In genomic region chr12:54017845-54018607, GRCh38 we compare ENCODE assay signal across 8 cellular contexts. TPM values are rescaled to one million over a fixed set of nuclear protein-coding genes. Genes with fewer than 3 reads are reported as not detected.
DNase-seq lines count a peak whose midpoint lies in the region; ATAC-seq and TF ChIP-seq lines count a peak whose summit lies in the region.

No MANE protein-coding gene starts in this region.

- H3K9ac ChIP-seq in Karpas-422 (ENCODE audit: low read length) = peak overlapping the region; percentile 92

- H3K9me3 ChIP-seq in DOHH2 (ENCODE audit: control insufficient read depth, insufficient read depth, low read length) = no peaks in the 10 kb centered on the region
- H3K9me3 ChIP-seq in Karpas-422 (ENCODE audit: low read length) = no peaks in the 10 kb centered on the region
- no peaks in the 10 kb centered on the region for H3K9me3 ChIP-seq in cardiac muscle cell (ENCODE audit: low read depth)
- H3K9me3 ChIP-seq in upper lobe of right lung = no peaks in the 10 kb centered on the region

- TF ChIP-seq CTCF in DOHH2 (IDR thresholded peaks at IDR 0.05; ENCODE audit: low read depth, low read length, poor library complexity, severe bottlenecking) (no peak), cardiac muscle cell (IDR thresholded peaks at IDR 0.05; ENCODE audit: low read depth, low read length) (no peak), upper lobe of right lung (IDR thresholded peaks at IDR 0.05) (no peak)

- no peaks in the 10 kb centered on the region for H4K20me1 ChIP-seq in DOHH2 (ENCODE audit: control insufficient read depth, insufficient read depth, low read depth, low read length)
- no peaks in the 10 kb centered on the region for H4K20me1 ChIP-seq in Karpas-422 (ENCODE audit: insufficient read depth, low read depth, low read length)

- 0 out of 2 replicates have a peak, but pooled peaks cover 4% of the 10 kb centered on the region for H3K79me2 ChIP-seq in DOHH2 (ENCODE audit: control insufficient read depth, low read length)
- H3K79me2 ChIP-seq in Karpas-422 (ENCODE audit: low read length) = no peaks in the 10 kb centered on the region

- intact Hi-C loops in posterior vena cava (cut with DNase I) (no loop called here), upper lobe of right lung (cut with DNase I) (no loop called here)

- H3K9me2 ChIP-seq in DOHH2 (replicated peaks; ENCODE audit: control insufficient read depth, low read length) (no peaks in the 10 kb centered on the region), Karpas-422 (replicated peaks; ENCODE audit: insufficient read depth, low read length) (no peaks in the 10 kb centered on the region)

- H3K4me2 ChIP-seq in DOHH2 (ENCODE audit: low read length) = peak overlapping the region; percentile 89
- H3K4me2 ChIP-seq in Karpas-422 (ENCODE audit: low read depth, low read length, poor library complexity, severe bottlenecking) = peak overlapping the region; percentile 98

- peak overlapping the region; percentile 92 for H3K4me3 ChIP-seq in DOHH2 (ENCODE audit: low read length)
- peak overlapping the region; percentile 75 for H3K4me3 ChIP-seq in Karpas-422 (ENCODE audit: low read length)
- H3K4me3 ChIP-seq in cardiac muscle cell = peak overlapping the region; percentile 24
- H3K4me3 ChIP-seq in upper lobe of right lung = peak overlapping the region; percentile 48

- ATAC-seq in GM21723 (IDR thresholded peaks at IDR 0.05; ENCODE audit: unreplicated experiment) = peak; percentile 86
- ATAC-seq in upper lobe of right lung = peak; percentile 78

- peaks cover 46% of the 10 kb centered on the region for H3K27me3 ChIP-seq in DOHH2 (ENCODE audit: control insufficient read depth, low read length)
- no peaks in the 10 kb centered on the region for H3K27me3 ChIP-seq in Karpas-422 (ENCODE audit: low read length)
- H3K27me3 ChIP-seq in cardiac muscle cell = peaks cover 100% of the 10 kb centered on the region
- H3K27me3 ChIP-seq in upper lobe of right lung = peaks cover 94% of the 10 kb centered on the region

- H3K27ac ChIP-seq in DOHH2 (ENCODE audit: low read depth, low read length) (peak overlapping the region; percentile 69), Karpas-422 (ENCODE audit: low read length) (peak overlapping the region; percentile 81), cardiac muscle cell (no peak overlapping the region), upper lobe of right lung (peak overlapping the region; percentile 68)

- H3K36me3 ChIP-seq in DOHH2 (ENCODE audit: control insufficient read depth, low read length) (no peaks in the 10 kb centered on the region), Karpas-422 (ENCODE audit: insufficient read depth, low read length) (no peaks in the 10 kb centered on the region), cardiac muscle cell (no peaks in the 10 kb centered on the region), upper lobe of right lung (no peaks in the 10 kb centered on the region)

- peak; percentile 53 for TF ChIP-seq POLR2A in Raji (IDR thresholded peaks at IDR 0.05; ENCODE audit: insufficient read depth, low read depth, low read length)

- H3K4me1 ChIP-seq in DOHH2 (ENCODE audit: control insufficient read depth, low read length) (peaks cover 10% of the 10 kb centered on the region), Karpas-422 (ENCODE audit: low read length) (peaks cover 19% of the 10 kb centered on the region), cardiac muscle cell (ENCODE audit: low read depth) (peaks cover 19% of the 10 kb centered on the region), upper lobe of right lung (peaks cover 5% of the 10 kb centered on the region)

- H3F3A ChIP-seq in DOHH2 (ENCODE audit: control insufficient read depth, insufficient read depth) = 0 out of 2 replicates have a peak, but pooled peaks cover 2% of the 10 kb centered on the region

- DNase-seq in Karpas-422 (peak; percentile 98), cardiac muscle cell (ENCODE audit: low read depth in 1 of 2, low spot score in 1 of 2) (peak; percentile 34 to 71), posterior vena cava (ENCODE audit: low spot score) (peak; percentile 98), upper lobe of right lung (peak; percentile 84)
- peak; percentile 66 for DNase-seq in activated naive CD4-positive, alpha-beta T cell treated with Interleukin-2 at 50 U/mL for 16 hours

- H2AFZ ChIP-seq in Karpas-422 (ENCODE audit: low read length) = peak overlapping the region; percentile 90

RNA-seq across cellular contexts. Expression of gene HOXC8, which starts 9.2 kb away (rescaled TPM):
- total RNA-seq in Karpas-422 (2014; rRNA removed; shearing (Covaris generic); ENCODE audit: low replicate concordance) = not detected in 2 replicates
- total RNA-seq in cardiac muscle cell (0.06 TPM in 1 of 2 replicates, not detected in the other), posterior vena cava (10 to 100 TPM; 13.5 to 22.4 TPM), upper lobe of right lung (0.55 TPM)
- polyA plus RNA-seq in cardiac muscle cell = not detected in 2 replicates

RNA-seq across cellular contexts. Expression of gene HOXC6, which starts 10.2 kb away (rescaled TPM):
- not detected in 2 replicates for total RNA-seq in Karpas-422 (2014; rRNA removed; shearing (Covaris generic); ENCODE audit: low replicate concordance)
- not detected in 2 replicates for total RNA-seq in cardiac muscle cell
- not detected in 2 replicates for polyA plus RNA-seq in cardiac muscle cell
- total RNA-seq in posterior vena cava = 10 to 100 TPM; 23.5 to 31.1 TPM
- 1.4 TPM for total RNA-seq in upper lobe of right lung

RNA-seq across cellular contexts. Expression of gene HOXC5, which starts 14.8 kb away (rescaled TPM):
- not detected in 2 replicates for total RNA-seq in Karpas-422 (2014; rRNA removed; shearing (Covaris generic); ENCODE audit: low replicate concordance)
- total RNA-seq in cardiac muscle cell = not detected in 2 replicates
- polyA plus RNA-seq in cardiac muscle cell = not detected in 2 replicates
- total RNA-seq in posterior vena cava = 1 to 10 TPM; 2.9 to 5.6 TPM
- not detected for total RNA-seq in upper lobe of right lung

RNA-seq across cellular contexts. Expression of gene HOXC9, which starts 18.1 kb away (rescaled TPM):
- not detected in 2 replicates for total RNA-seq in Karpas-422 (2014; rRNA removed; shearing (Covaris generic); ENCODE audit: low replicate concordance)
- total RNA-seq in cardiac muscle cell (not detected in 2 replicates), posterior vena cava (10 to 100 TPM in 1 of 2 donors, 1 to 10 TPM in 1; 7.0 to 12.0 TPM), upper lobe of right lung (0.61 TPM)
- polyA plus RNA-seq in cardiac muscle cell = not detected in 2 replicates

RNA-seq across cellular contexts. Expression of gene HOXC10, which starts 33.1 kb away (rescaled TPM):
- total RNA-seq in Karpas-422 (2014; rRNA removed; shearing (Covaris generic); ENCODE audit: low replicate concordance) = not detected in 2 replicates
- not detected in 2 replicates for total RNA-seq in cardiac muscle cell
- polyA plus RNA-seq in cardiac muscle cell = not detected in 2 replicates
- total RNA-seq in posterior vena cava = 10 to 100 TPM; 27.9 to 35.5 TPM
- total RNA-seq in upper lobe of right lung = not detected

Comparison
In these comparisons a context has a peak if more than half of its experiments do, and no peak if none do; other contexts are left out.
1. H3K4me3 ChIP-seq: peak in every context shown above with its lines; median percentile 92 in DOHH2; 75 in Karpas-422; 48 in upper lobe of right lung; 24 in cardiac muscle cell.
2. RNA of gene HOXC6, which starts 10.2 kb away (total RNA-seq): 23.5 to 31.1 TPM in posterior vena cava; 1.4 TPM in upper lobe of right lung (single experiment), not detected in Karpas-422 and not detected in cardiac muscle cell; every median in the first group is over 10 times any median in the second.
3. Peak in every context shown above with its lines, with median percentiles within 50 percentile points of each other: DNase-seq.